Comparison of ENCODE assay signal across 21 cellular contexts in the genomic region with DNA sequence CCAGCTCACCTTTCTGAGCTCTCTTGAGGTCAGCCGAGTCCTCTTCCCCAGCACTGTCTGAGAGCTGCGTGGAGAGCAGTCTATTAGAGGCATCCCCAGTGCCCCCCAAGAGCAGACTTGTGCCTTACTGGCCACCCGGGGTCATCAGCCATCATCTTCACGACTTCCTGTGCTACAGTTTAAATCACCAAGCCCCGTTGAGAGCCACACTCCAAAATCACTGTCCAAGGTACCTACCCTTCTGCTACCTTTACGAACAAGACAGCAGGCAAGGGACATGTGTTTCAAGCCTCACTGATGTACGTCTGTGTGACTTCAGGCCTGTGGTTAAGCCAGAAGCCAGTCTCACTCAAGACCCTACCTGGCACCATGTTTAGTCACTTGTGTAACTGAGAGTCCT. TPM values are rescaled to one million over a fixed set of nuclear protein-coding genes. Genes with fewer than 3 reads are reported as not detected.
DNase-seq lines count a peak whose midpoint lies in the region; ATAC-seq and TF ChIP-seq lines count a peak whose summit lies in the region.
"Had no signal": no experiment of that assay in that cellular context is flagged by ENCODE, and none has a peak within 500 bp of the region (broad histone marks: within the 10 kb centered on the region; RNA-seq: fewer than 3 reads in every experiment).

No MANE protein-coding gene starts in this region.

- peaks cover 31 to 36% (median 35%) of the 10 kb centered on the region in 3 donors for H3K4me1 Mint-ChIP-seq in CD8-positive, alpha-beta memory T cell
- H3K4me1 Mint-ChIP-seq in activated T-helper 17 cell treated with anti-CD3 and anti-CD28 coated beads, Interleukin-2, amount 50 U/mL, for 72 hours: peaks cover 9% of the 10 kb centered on the region
- peaks cover 24 to 69% (median 42%) of the 10 kb centered on the region in 4 donors for H3K4me1 Mint-ChIP-seq in naive thymus-derived CD8-positive, alpha-beta T cell
- no peaks in the 10 kb centered on the region for H3K4me1 Mint-ChIP-seq in HFFc6 (ENCODE audit: low read depth)

- no peaks in the 10 kb centered on the region; the same call in 1 of the 2 replicates for H3K79me2 ChIP-seq in SK-N-SH (ENCODE audit: insufficient read depth)

- H3K27ac Mint-ChIP-seq in CD8-positive, alpha-beta memory T cell: peak overlapping the region in 5 of 8 donors; percentile 29 to 84 (median 70)
- H3K27ac Mint-ChIP-seq in activated T-helper 17 cell treated with anti-CD3 and anti-CD28 coated beads, Interleukin-2, amount 50 U/mL, for 72 hours: peak overlapping the region; percentile 68
- H3K27ac Mint-ChIP-seq in naive thymus-derived CD8-positive, alpha-beta T cell: peak overlapping the region in 9 of 10 donors; percentile 38 to 93 (median 71)
- no peak overlapping the region for H3K27ac Mint-ChIP-seq in HFFc6

- DNase-seq in SK-N-SH: no peak
- DNase-seq in CD8-positive, alpha-beta memory T cell: no peak
- no peak for DNase-seq in naive thymus-derived CD8-positive, alpha-beta T cell
- no peak for DNase-seq in NCI-H146 (lab: John Stamatoyannopoulos, UW)
- DNase-seq in HFFc6: no peak
- DNase-seq: AML-193; COR-L47; DMS153; GDM1; GM23248; HCEC 1CT; NCI-H1092 treated with DMSO at 0.1 percent for 48 hours; NCI-H2081; NK-92 treated with Interleukin-12 subunit alpha and Interleukin-12 subunit beta, amount 100 ng/mL, for 24 hours had no signal

- H3K27me3 ChIP-seq in SK-N-SH (ENCODE audit: insufficient read depth): no peaks in the 10 kb centered on the region
- no peaks in the 10 kb centered on the region for H3K27me3 ChIP-seq in CD8-positive, alpha-beta memory T cell (ENCODE audit: insufficient read depth, low read length, poor library complexity, severe bottlenecking)

- ATAC-seq in SK-N-SH treated with all-trans-retinoic acid at 6 μM for 48 hours (no peak), GM21515 (IDR thresholded peaks at IDR 0.05; ENCODE audit: unreplicated experiment) (no peak)
- ATAC-seq in activated T-helper 17 cell treated with anti-CD3 and anti-CD28 coated beads, Interleukin-2, amount 50 U/mL, for 72 hours (replicated peaks): no peak
- no peak for ATAC-seq in naive thymus-derived CD8-positive, alpha-beta T cell
- ATAC-seq: K562, Right ventricle myocardium inferior had no signal

- no peaks in the 10 kb centered on the region for H3K9me2 ChIP-seq in SK-N-SH

- no peaks in the 10 kb centered on the region for H4K20me1 ChIP-seq in SK-N-SH (ENCODE audit: insufficient read depth)

- H3K4me3 Mint-ChIP-seq in CD8-positive, alpha-beta memory T cell: no peak overlapping the region
- H3K4me3 Mint-ChIP-seq in activated T-helper 17 cell treated with anti-CD3 and anti-CD28 coated beads, Interleukin-2, amount 50 U/mL, for 72 hours: no peak overlapping the region
- peak overlapping the region in 1 of 10 donors; percentile 33 for H3K4me3 Mint-ChIP-seq in naive thymus-derived CD8-positive, alpha-beta T cell
- no peak overlapping the region for H3K4me3 Mint-ChIP-seq in HFFc6

- H2AFZ ChIP-seq in SK-N-SH (ENCODE audit: low read depth): no peak overlapping the region
- H2AFZ ChIP-seq: GM23248 had no signal

- H3K4me1 ChIP-seq in SK-N-SH (ENCODE audit: control insufficient read depth in 1 of 2, insufficient read depth in 2 of 2, low read depth in 1 of 2, low read length in 1 of 2): no peaks in the 10 kb centered on the region
- H3K4me1 ChIP-seq in CD8-positive, alpha-beta memory T cell (ENCODE audit: insufficient read depth, low read length): peaks cover 52% of the 10 kb centered on the region

- no peak overlapping the region for H3K4me2 ChIP-seq in SK-N-SH

- H3K36me3 ChIP-seq in SK-N-SH (replicated peaks in 1 of 2; ENCODE audit: control insufficient read depth in 1 of 2, insufficient read depth in 2 of 2, low read length in 1 of 2): peaks cover 29 to 86% of the 10 kb centered on the region in 2 experiments
- H3K36me3 ChIP-seq in CD8-positive, alpha-beta memory T cell (ENCODE audit: insufficient read depth, low read length): peaks cover 92% of the 10 kb centered on the region

- H3K27me3 Mint-ChIP-seq in CD8-positive, alpha-beta memory T cell: no peaks in the 10 kb centered on the region
- no peaks in the 10 kb centered on the region for H3K27me3 Mint-ChIP-seq in activated T-helper 17 cell treated with anti-CD3 and anti-CD28 coated beads, Interleukin-2, amount 50 U/mL, for 72 hours
- no peaks in the 10 kb centered on the region for H3K27me3 Mint-ChIP-seq in naive thymus-derived CD8-positive, alpha-beta T cell
- peaks cover 3% of the 10 kb centered on the region; the same call in 1 of the 2 replicates for H3K27me3 Mint-ChIP-seq in HFFc6 (ENCODE audit: insufficient read depth)

- H3K9ac ChIP-seq in SK-N-SH: no peak overlapping the region
- H3K9ac ChIP-seq: GM23248 had no signal

- 90% methylated on average over 6 of the region's 7 CpGs for WGBS in SK-N-SH (ENCODE audit: low lambda C conversion rate)

- no peaks in the 10 kb centered on the region for H3F3A ChIP-seq in SK-N-SH (replicated peaks; ENCODE audit: insufficient read depth)

- TF ChIP-seq RAD21 in SK-N-SH (IDR thresholded peaks at IDR 0.05; ENCODE audit: low read length): no peak

- H3K9me3 ChIP-seq in SK-N-SH: no peaks in the 10 kb centered on the region
- no peaks in the 10 kb centered on the region for H3K9me3 ChIP-seq in CD8-positive, alpha-beta memory T cell (ENCODE audit: low read length)

- H3K4me3 ChIP-seq in SK-N-SH (ENCODE audit: low read depth in 2 of 2, low read length in 1 of 2): no peak overlapping the region
- no peak overlapping the region for H3K4me3 ChIP-seq in CD8-positive, alpha-beta memory T cell (ENCODE audit: low read length)
- H3K4me3 ChIP-seq: GM23248, K562 had no signal

- H3K9me3 Mint-ChIP-seq in CD8-positive, alpha-beta memory T cell: no peaks in the 10 kb centered on the region
- no peaks in the 10 kb centered on the region for H3K9me3 Mint-ChIP-seq in activated T-helper 17 cell treated with anti-CD3 and anti-CD28 coated beads, Interleukin-2, amount 50 U/mL, for 72 hours
- no peaks in the 10 kb centered on the region for H3K9me3 Mint-ChIP-seq in naive thymus-derived CD8-positive, alpha-beta T cell
- H3K9me3 Mint-ChIP-seq in HFFc6: no peaks in the 10 kb centered on the region

- CTCF ChIA-PET in SK-N-SH (lab: Yijun Ruan, JAX): no interaction called here
- CTCF ChIA-PET in CD8-positive, alpha-beta memory T cell (lab: Charles Lee): interaction anchor here (2.0 kb wide), 1 partner anchor 151 kb away, joined by 4 read pairs; no protein-coding TSS in a partner anchor

- H3K36me3 Mint-ChIP-seq in CD8-positive, alpha-beta memory T cell: peaks cover 32 to 96% (median 42%) of the 10 kb centered on the region in 3 donors
- peaks cover 94% of the 10 kb centered on the region for H3K36me3 Mint-ChIP-seq in activated T-helper 17 cell treated with anti-CD3 and anti-CD28 coated beads, Interleukin-2, amount 50 U/mL, for 72 hours (ENCODE audit: low read depth)
- H3K36me3 Mint-ChIP-seq in naive thymus-derived CD8-positive, alpha-beta T cell: peaks cover 0 to 96% (median 54%) of the 10 kb centered on the region in 3 donors
- peaks cover 38% of the 10 kb centered on the region for H3K36me3 Mint-ChIP-seq in HFFc6 (ENCODE audit: low read depth)

- TF ChIP-seq EP300 in SK-N-SH (IDR thresholded peaks at IDR 0.05; ENCODE audit: borderline replicate concordance in 1 of 2, low read depth in 1 of 2, low read length in 1 of 2): no peak

- no peak overlapping the region for H3K27ac ChIP-seq in SK-N-SH (ENCODE audit: low read depth in 2 of 2, low read length in 1 of 2)
- H3K27ac ChIP-seq in CD8-positive, alpha-beta memory T cell (ENCODE audit: low read depth, low read length): no peak overlapping the region
- H3K27ac ChIP-seq: 22Rv1, C4-2B, GM23248 had no signal

- POLR2A ChIA-PET in SK-N-SH (lab: Yijun Ruan, JAX): no interaction called here
- POLR2A ChIA-PET in CD8-positive, alpha-beta memory T cell (lab: Charles Lee): no interaction called here
- POLR2A ChIA-PET in naive thymus-derived CD8-positive, alpha-beta T cell (lab: Charles Lee): no interaction called here

- TF ChIP-seq CTCF in SK-N-SH (IDR thresholded peaks at IDR 0.05) (no peak), HFFc6 (IDR thresholded peaks at IDR 0.05) (no peak)

TF ChIP-seq in SK-N-SH treated with all-trans-retinoic acid at 6 μM for 48 hours, 23 proteins besides CTCF, POLR2A, EP300 and RAD21 (continues in another document):
- TF ChIP-seq TCF4 (CRISPR knock-in tag; IDR thresholded peaks at IDR 0.05; ENCODE audit: borderline replicate concordance) (no peak), SNAI2 (CRISPR knock-in tag; IDR thresholded peaks at IDR 0.05) (no peak), TOX (CRISPR knock-in tag; IDR thresholded peaks at IDR 0.05; ENCODE audit: borderline replicate concordance) (no peak)

RNA-seq across cellular contexts. Expression of gene MORC2, which starts 35.1 kb away (rescaled TPM):
- 7.3 and 8.3 TPM in 2 replicates for polyA plus RNA-seq in SK-N-SH (2012; rRNA removed)
- 6.0 and 6.1 TPM in 2 replicates for polyA plus RNA-seq in SK-N-SH (2012; cell fraction: cytosol; rRNA removed)
- polyA plus RNA-seq in SK-N-SH (2012; cell fraction: nucleus; rRNA removed): 19.7 and 21.7 TPM in 2 replicates
- 10 to 100 TPM; 28.7 to 29.9 TPM for total RNA-seq in CD8-positive, alpha-beta memory T cell
- polyA plus RNA-seq in CD8-positive, alpha-beta memory T cell: 13.0 TPM
- total RNA-seq in activated T-helper 17 cell treated with anti-CD3 and anti-CD28 coated beads, Interleukin-2, amount 50 U/mL, for 72 hours: 10 to 100 TPM; 19.2 to 24.9 TPM
- total RNA-seq in naive thymus-derived CD8-positive, alpha-beta T cell: 10 to 100 TPM; 49.7 to 51.2 TPM
- polyA plus RNA-seq in naive thymus-derived CD8-positive, alpha-beta T cell: 10 to 100 TPM in 1 of 3 donors, 1 to 10 TPM in 2; 6.1 to 22.3 (median 8.0) TPM
- 10 to 100 TPM; 22.0 to 30.5 (median 24.5) TPM for total RNA-seq in HFFc6 (2021; fragmentation: NEBNext Ultra II Directional; extraction: Animal tissue kit (Norgen Biotek cat#: 25700))

RNA-seq across cellular contexts. Expression of gene TUG1, which starts 35.6 kb away (rescaled TPM):
- 46.8 and 63.2 TPM in 2 replicates for polyA plus RNA-seq in SK-N-SH (2012; rRNA removed)
- 48.4 and 52.5 TPM in 2 replicates for polyA plus RNA-seq in SK-N-SH (2012; cell fraction: cytosol; rRNA removed)
- polyA plus RNA-seq in SK-N-SH (2012; cell fraction: nucleus; rRNA removed): 125 and 190 TPM in 2 replicates
- total RNA-seq in CD8-positive, alpha-beta memory T cell: 10 to 100 TPM; 46.6 to 49.9 TPM
- polyA plus RNA-seq in CD8-positive, alpha-beta memory T cell: 21.3 TPM
- total RNA-seq in activated T-helper 17 cell treated with anti-CD3 and anti-CD28 coated beads, Interleukin-2, amount 50 U/mL, for 72 hours: 10 to 100 TPM; 45.1 to 49.0 TPM
- total RNA-seq in naive thymus-derived CD8-positive, alpha-beta T cell: 100 to 1,000 TPM; 161 to 170 TPM
- 10 to 100 TPM; 19.0 to 27.2 (median 19.4) TPM for polyA plus RNA-seq in naive thymus-derived CD8-positive, alpha-beta T cell
- 10 to 100 TPM; 49.8 to 61.8 (median 56.3) TPM for total RNA-seq in HFFc6 (2021; fragmentation: NEBNext Ultra II Directional; extraction: Animal tissue kit (Norgen Biotek cat#: 25700))
